In the genomic region with DNA sequence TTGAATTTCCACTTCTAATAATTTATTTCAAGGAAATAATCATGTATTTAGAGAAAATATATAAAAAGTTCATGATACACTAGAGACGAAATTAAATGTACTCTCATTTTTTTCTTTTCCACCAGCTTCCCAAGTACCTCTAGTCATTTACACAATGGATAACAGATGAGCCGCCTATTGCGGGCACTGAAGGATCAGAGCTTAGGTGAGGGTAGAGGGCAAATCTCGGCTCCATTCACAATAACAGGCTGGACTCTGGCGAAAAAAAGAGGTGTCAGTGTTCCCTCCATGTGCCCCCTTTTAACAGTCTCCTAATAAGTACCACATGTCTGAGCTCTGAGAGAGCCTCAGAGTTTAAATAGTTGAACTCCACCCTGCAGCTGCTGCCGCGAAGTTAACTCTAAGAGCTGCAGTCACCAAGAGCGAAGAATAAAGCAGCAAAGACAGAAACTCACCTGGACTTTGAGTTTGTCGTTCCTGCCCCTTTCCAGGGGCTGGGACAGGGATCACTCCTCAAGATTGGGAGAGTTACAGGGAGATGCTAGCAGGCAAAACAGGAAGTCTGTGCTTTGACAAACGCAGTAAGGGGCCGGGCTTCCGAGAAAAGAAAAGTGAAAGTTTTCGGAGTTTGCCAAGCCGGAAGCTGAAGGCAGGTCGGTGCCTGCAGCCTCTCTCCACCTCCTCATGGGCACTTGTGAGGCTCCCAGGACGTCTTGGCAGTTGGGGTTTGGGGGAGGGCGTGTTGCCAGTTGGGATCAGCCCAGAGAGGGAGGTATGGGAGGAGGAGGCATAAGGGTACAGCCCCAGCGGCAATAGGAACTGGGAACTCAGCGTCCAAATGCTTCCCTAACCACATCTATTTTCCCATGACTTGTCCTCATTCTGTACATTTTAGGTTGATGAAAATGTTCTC, we compare ENCODE assay signal across 8 cellular contexts. TPM values are rescaled to one million over a fixed set of nuclear protein-coding genes. Genes with fewer than 3 reads are reported as not detected.
A peak's percentile ranks its signal among the peaks of the same experiment; 100 is the strongest.
DNase-seq lines count a peak whose midpoint lies in the region; ATAC-seq and TF ChIP-seq lines count a peak whose summit lies in the region.

SP110 (minus strand) TSS at position 566 of the 913 bp plus-strand sequence. CDS start 3,057 bp downstream, outside the sequence.

- H3K27ac ChIP-seq in psoas muscle (peak within 1 kb of the TSS; percentile 62), urinary bladder (ENCODE audit: low read depth) (peak within 1 kb of the TSS; percentile 69)

- in situ Hi-C loops in Caki2 (cut with HindIII; ENCODE audit: low pct_unique_long_range_greater_than_20kb, low sequenced_read_pairs), result no loop called here

- DNase-seq in Caki2 (ENCODE audit: low read depth), result peak; percentile 72
- DNase-seq in HT1080 (ENCODE audit: low read depth), result peak; percentile 95
- peak; percentile 62 for DNase-seq in T follicular helper cell (ENCODE audit: low read depth)
- DNase-seq in amniotic epithelial cell (ENCODE audit: low read depth), result peak; percentile 99
- peak; percentile 70 for DNase-seq in left ventricle myocardium superior
- peak; percentile 69 to 80 for DNase-seq in psoas muscle

- TF ChIP-seq CTCF in psoas muscle (IDR thresholded peaks at IDR 0.05), result no peak

- H3K36me3 ChIP-seq in psoas muscle (ENCODE audit: insufficient read depth in 1 of 2, low read depth in 1 of 2) (peaks cover 0 to 20% of the 10 kb centered on the region in 2 donors), urinary bladder (ENCODE audit: insufficient read depth) (no peaks in the 10 kb centered on the region)

- H3K27me3 ChIP-seq in psoas muscle (ENCODE audit: insufficient read depth in 3 of 3, low read length in 2 of 3), result no peaks in the 10 kb centered on the region

- WGBS in psoas muscle, 3 donors, result 1 to 2% (median 1%) methylated on average over 19 of the region's 19 CpGs
- WGBS in urinary bladder, result under 1% methylated on average over 19 of the region's 19 CpGs

- intact Hi-C loops in left ventricle myocardium superior (cut with micrococcal nuclease) (no loop called here), psoas muscle (cut with DNase I) (loop anchor here in 1 of 2 donors (10.0 kb wide), 1 partner anchor 395 kb away; no protein-coding TSS in a partner anchor)

- ATAC-seq in GM21360 (IDR thresholded peaks at IDR 0.05; ENCODE audit: unreplicated experiment), result peak; percentile 78
- peak; percentile 97 for ATAC-seq in left ventricle myocardium superior
- peak; percentile 85 to 96 (median 92) for ATAC-seq in psoas muscle

- no peaks in the 10 kb centered on the region for H3K9me3 ChIP-seq in psoas muscle

- H3K4me1 ChIP-seq in psoas muscle (no peaks in the 10 kb centered on the region), urinary bladder (ENCODE audit: insufficient read depth) (no peaks in the 10 kb centered on the region)

- H3K4me3 ChIP-seq in psoas muscle (peak within 1 kb of the TSS; percentile 68), urinary bladder (ENCODE audit: low read depth, low read length) (peak within 1 kb of the TSS; percentile 80)

RNA-seq across cellular contexts. Expression of gene SP110, which starts in this region (rescaled TPM):
- total RNA-seq in Caki2 (2014; rRNA removed; shearing (Covaris generic); ENCODE audit: low replicate concordance), result 2.1 and 5.8 TPM in 2 replicates
- total RNA-seq in HT1080 (2014; rRNA removed; shearing (Covaris generic)), result 12.4 and 15.1 TPM in 2 replicates
- polyA plus RNA-seq in HT1080 (2015; cell fraction: cytosol; rRNA removed), result 13.8 and 13.9 TPM in 2 replicates
- 16.9 and 22.9 TPM in 2 replicates for polyA plus RNA-seq in HT1080 (2015; cell fraction: nucleus; rRNA removed)
- 10.6 TPM for total RNA-seq in left ventricle myocardium superior
- total RNA-seq in psoas muscle, result 10 to 100 TPM in 1 of 4 donors, 1 to 10 TPM in 3; 5.2 to 15.9 (median 7.3) TPM
- 10 to 100 TPM in 1 of 3 donors, 1 to 10 TPM in 2; 3.4 to 11.8 (median 4.2) TPM for polyA plus RNA-seq in psoas muscle
- 32.0 TPM for total RNA-seq in urinary bladder
- 17.6 TPM for polyA plus RNA-seq in urinary bladder

Comparison
In these comparisons a context has a peak if more than half of its experiments do, and no peak if none do; other contexts are left out.
1. Peak in every context shown above with its lines: DNase-seq, ATAC-seq, H3K4me3 ChIP-seq and H3K27ac ChIP-seq.